17 cellular contexts compared by ENCODE assay signal in the genomic region with DNA sequence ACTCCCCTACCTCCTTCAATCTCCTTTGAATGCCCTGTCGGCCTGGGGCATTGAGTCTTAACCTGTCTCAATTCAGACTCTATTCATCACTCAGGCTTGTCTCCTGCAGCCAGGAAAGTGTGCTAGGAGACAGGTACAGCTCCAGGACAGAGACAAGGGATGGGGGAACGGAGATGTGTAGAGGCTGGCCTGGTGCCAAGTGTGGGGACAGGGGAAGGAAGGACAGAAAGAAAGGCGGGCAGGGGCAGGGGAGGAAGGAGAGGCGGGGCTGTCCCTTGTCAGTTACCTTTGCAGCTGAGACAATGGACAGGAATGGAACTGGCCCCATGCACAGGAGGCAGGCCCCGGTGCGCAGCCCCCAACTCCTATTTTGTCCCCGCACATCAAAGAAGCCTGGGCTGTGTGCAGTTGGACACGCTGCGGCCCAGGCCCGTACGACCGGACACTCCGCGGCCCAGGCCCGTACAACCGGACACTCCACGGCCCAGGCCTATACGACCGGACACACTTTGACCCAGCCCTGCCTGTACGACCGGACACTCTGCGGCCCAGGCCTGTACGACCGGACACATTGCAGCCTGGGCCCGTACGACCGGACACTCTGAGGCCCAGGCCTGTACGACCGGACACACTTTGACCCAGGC.
"Had no signal": no experiment of that assay in that cellular context is flagged by ENCODE, and none has a peak within 500 bp of the region (broad histone marks: within the 10 kb centered on the region; RNA-seq: fewer than 3 reads in every experiment).

No MANE protein-coding gene starts in this region.

- H3K27me3 Mint-ChIP-seq: activated T-helper 17 cell treated with anti-CD3 and anti-CD28 coated beads, Interleukin-2, amount 50 U/mL, for 72 hours; memory B cell had no signal

- H3K9me3 ChIP-seq: left lung, psoas muscle, sigmoid colon, spleen, thoracic aorta had no signal

- H3K27me3 ChIP-seq: left lung, sigmoid colon, spleen had no signal

- H3K4me1 Mint-ChIP-seq: activated T-helper 17 cell treated with anti-CD3 and anti-CD28 coated beads, Interleukin-2, amount 50 U/mL, for 72 hours; naive thymus-derived CD8-positive, alpha-beta T cell; T-cell had no signal

- H3K36me3 ChIP-seq: left lung, sigmoid colon, thoracic aorta had no signal

- H3K27ac ChIP-seq: left lung, psoas muscle, sigmoid colon, thoracic aorta had no signal

- H3K9me3 Mint-ChIP-seq: activated T-helper 17 cell treated with anti-CD3 and anti-CD28 coated beads, Interleukin-2, amount 50 U/mL, for 72 hours; memory B cell; naive thymus-derived CD8-positive, alpha-beta T cell; T-cell had no signal

- H3K27ac Mint-ChIP-seq: activated T-helper 17 cell treated with anti-CD3 and anti-CD28 coated beads, Interleukin-2, amount 50 U/mL, for 72 hours; memory B cell; naive thymus-derived CD8-positive, alpha-beta T cell; T-cell had no signal

- H3K4me3 Mint-ChIP-seq: activated T-helper 17 cell treated with anti-CD3 and anti-CD28 coated beads, Interleukin-2, amount 50 U/mL, for 72 hours; memory B cell; naive thymus-derived CD8-positive, alpha-beta T cell; T-cell had no signal

- H3K4me3 ChIP-seq: left lung, psoas muscle, sigmoid colon, spleen, thoracic aorta had no signal

- ATAC-seq: activated CD4-positive, CD25-positive, alpha-beta regulatory T cell treated with anti-CD3 and anti-CD28 coated beads, Interleukin-2, amount 50 U/mL, for 24 hours; activated T-helper 17 cell treated with anti-CD3 and anti-CD28 coated beads, Interleukin-2, amount 50 U/mL, for 72 hours; left lung; naive thymus-derived CD8-positive, alpha-beta T cell; T-cell had no signal

- H3K36me3 Mint-ChIP-seq: naive thymus-derived CD8-positive, alpha-beta T cell; T-cell had no signal

- DNase-seq: activated CD4-positive, alpha-beta T cell treated with anti-CD3 and anti-CD28 coated beads, Interleukin-2, amount 50 U/mL, for 1 hour; activated naive CD4-positive, alpha-beta T cell treated with Interleukin-2 at 50 U/mL for 16 hours; anterior cingulate cortex; dermis blood vessel endothelial cell; erythroblast; islet precursor cell; left lung; psoas muscle; sigmoid colon; spleen; T-cell; T-helper 9 cell had no signal
